Comparison of ENCODE assay signal across 8 cellular contexts in the genomic region with DNA sequence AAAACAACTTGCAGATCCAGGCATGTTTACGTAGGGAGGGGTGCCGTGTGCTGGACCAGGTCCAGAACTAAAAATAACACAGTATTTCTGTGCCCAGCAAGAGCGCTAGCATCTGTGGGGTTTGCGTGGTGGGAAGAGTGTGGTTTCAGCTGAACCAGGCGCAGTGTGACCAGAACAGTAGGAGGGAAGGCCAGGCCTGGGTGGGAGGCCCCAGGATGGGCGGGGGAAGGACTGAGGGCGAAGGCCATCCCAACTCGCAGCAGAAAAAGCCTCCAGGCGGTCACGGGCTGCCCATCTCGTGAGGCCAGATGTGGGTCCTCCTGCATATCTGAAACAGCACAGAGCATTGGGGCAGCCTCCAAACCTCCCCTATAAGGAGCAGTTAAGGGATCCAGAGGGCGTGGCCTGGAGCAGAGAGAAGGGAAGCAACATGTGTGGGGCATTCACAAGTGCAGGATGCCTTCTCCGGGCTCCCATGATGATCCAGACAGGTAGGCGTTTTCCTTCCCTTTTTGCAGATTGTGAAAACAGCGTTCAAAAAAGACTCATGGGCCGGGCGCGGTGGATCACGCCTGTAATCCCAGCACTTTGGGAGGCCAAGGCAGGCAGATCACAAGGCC. TPM values are rescaled to one million over a fixed set of nuclear protein-coding genes. Genes with fewer than 3 reads are reported as not detected.
DNase-seq lines count a peak whose midpoint lies in the region; ATAC-seq and TF ChIP-seq lines count a peak whose summit lies in the region.

No MANE protein-coding gene starts in this region.

- H3K4me3 ChIP-seq in RWPE2 (ENCODE audit: severe bottlenecking) (no peak overlapping the region), gastroesophageal sphincter (no peak overlapping the region), skeletal muscle cell (ENCODE audit: low read depth, low read length) (no peak overlapping the region)

- no peak for TF ChIP-seq EP300 in gastroesophageal sphincter (IDR thresholded peaks at IDR 0.05)

- TF ChIP-seq POLR2A in gastroesophageal sphincter (IDR thresholded peaks at IDR 0.05), result no peak

- DNase-seq in GM03348 (ENCODE audit: low spot score), result peak; percentile 74
- no peak for DNase-seq in RWPE2 (ENCODE audit: low spot score)
- peak; percentile 70 for DNase-seq in skeletal muscle cell (ENCODE audit: low read depth)
- DNase-seq in SW 1271 (lab: John Stamatoyannopoulos, UW), result no peak
- no peak for DNase-seq in stimulated activated CD4-positive, alpha-beta T cell treated with anti-CD3 and anti-CD28 coated beads, Interleukin-12 subunit alpha, Interleukin-12 subunit beta, amount 100 ng/mL, for 4 hours

- ATAC-seq in RWPE2 (ENCODE audit: low read depth) (peak; percentile 47), gastroesophageal sphincter (peak; percentile 59), HG02610 (IDR thresholded peaks at IDR 0.05; ENCODE audit: unreplicated experiment) (no peak), GM21619 (IDR thresholded peaks at IDR 0.05; ENCODE audit: unreplicated experiment) (no peak)

- H3K4me1 ChIP-seq in RWPE2 (ENCODE audit: insufficient read depth, poor library complexity, severe bottlenecking) (peaks cover 41% of the 10 kb centered on the region), gastroesophageal sphincter (peaks cover 8 to 77% (median 45%) of the 10 kb centered on the region in 3 donors)

- no peaks in the 10 kb centered on the region for H3K9me3 ChIP-seq in RWPE2 (ENCODE audit: severe bottlenecking)
- H3K9me3 ChIP-seq in gastroesophageal sphincter, result no peaks in the 10 kb centered on the region

- H3K27ac ChIP-seq in RWPE2 (ENCODE audit: poor library complexity, severe bottlenecking) (peak overlapping the region; percentile 78), gastroesophageal sphincter (peak overlapping the region; percentile 65 to 85 (median 82))

- no peak for TF ChIP-seq CTCF in RWPE2 (IDR thresholded peaks at IDR 0.05; ENCODE audit: poor library complexity, severe bottlenecking)
- no peak for TF ChIP-seq CTCF in gastroesophageal sphincter (IDR thresholded peaks at IDR 0.05)

- no peaks in the 10 kb centered on the region for H3K27me3 ChIP-seq in RWPE2 (ENCODE audit: insufficient read depth, poor library complexity, severe bottlenecking)
- no peaks in the 10 kb centered on the region for H3K27me3 ChIP-seq in gastroesophageal sphincter

- 15 to 31% methylated on average over 5 to 11 of the region's 19 CpGs for WGBS in gastroesophageal sphincter (ENCODE audit: low coverage in 1 of 2), 2 donors

- H3K36me3 ChIP-seq in RWPE2 (ENCODE audit: low read depth), result no peaks in the 10 kb centered on the region
- H3K36me3 ChIP-seq in gastroesophageal sphincter, result no peaks in the 10 kb centered on the region

RNA-seq across cellular contexts. Expression of a gene that starts 17.8 kb away (rescaled TPM):
- total RNA-seq in gastroesophageal sphincter, result 100 to 1,000 TPM; 379 to 558 (median 468) TPM

RNA-seq across cellular contexts. Expression of a gene that starts 57.9 kb away (rescaled TPM):
- 100 to 1,000 TPM in 3 of 4 donors, 10 to 100 TPM in 1; 94.3 to 261 (median 162) TPM for total RNA-seq in gastroesophageal sphincter

Comparison
In these comparisons a context has a peak if more than half of its experiments do, and no peak if none do; other contexts are left out.
1. DNase-seq: peak in GM03348 (single experiment) and skeletal muscle cell (single experiment); none in RWPE2 (single experiment), SW 1271 (0 of 2) and stimulated activated CD4-positive, alpha-beta T cell treated with anti-CD3 and anti-CD28 coated beads, Interleukin-12 subunit alpha, Interleukin-12 subunit beta, amount 100 ng/mL, for 4 hours (single experiment).
2. ATAC-seq: peak in RWPE2 (single experiment) and gastroesophageal sphincter (single experiment); none in HG02610 (single experiment) and GM21619 (single experiment).